14 cellular contexts compared by ENCODE assay signal in genomic region chr14:100386846-100387245, GRCh38. TPM values are rescaled to one million over a fixed set of nuclear protein-coding genes. Genes with fewer than 3 reads are reported as not detected.
DNase-seq lines count a peak whose midpoint lies in the region; ATAC-seq and TF ChIP-seq lines count a peak whose summit lies in the region.
"Had no signal": no experiment of that assay in that cellular context is flagged by ENCODE, and none has a peak within 500 bp of the region (broad histone marks: within the 10 kb centered on the region; RNA-seq: fewer than 3 reads in every experiment).

No MANE protein-coding gene starts in this region.

- no peaks in the 10 kb centered on the region for H3K27me3 ChIP-seq in DND-41 (ENCODE audit: insufficient read depth, low read length, poor library complexity)
- no peaks in the 10 kb centered on the region for H3K27me3 ChIP-seq in Panc1 (ENCODE audit: control insufficient read depth, insufficient read depth, low read length)
- H3K27me3 ChIP-seq: MG63 had no signal

- H2AFZ ChIP-seq in DND-41 (ENCODE audit: low read depth, low read length), result no peak overlapping the region

- no peaks in the 10 kb centered on the region for H4K20me1 ChIP-seq in DND-41 (ENCODE audit: insufficient read depth, low read length)

- no peaks in the 10 kb centered on the region for H3K27me3 Mint-ChIP-seq in chondrocyte (ENCODE audit: low read depth)
- peaks cover 3% of the 10 kb centered on the region for H3K27me3 Mint-ChIP-seq in nephron progenitor cell (ENCODE audit: low read depth, poor library complexity)
- H3K27me3 Mint-ChIP-seq: CD4-positive, CD25-positive, alpha-beta regulatory T cell had no signal

- H3K4me3 Mint-ChIP-seq in chondrocyte (ENCODE audit: unreplicated experiment), result no peak overlapping the region
- H3K4me3 Mint-ChIP-seq in nephron progenitor cell, result no peak overlapping the region
- H3K4me3 Mint-ChIP-seq: CD4-positive, CD25-positive, alpha-beta regulatory T cell had no signal

- H3K27ac Mint-ChIP-seq in chondrocyte (ENCODE audit: unreplicated experiment), result peak overlapping the region; percentile 88
- no peak overlapping the region for H3K27ac Mint-ChIP-seq in nephron progenitor cell
- H3K27ac Mint-ChIP-seq: CD4-positive, CD25-positive, alpha-beta regulatory T cell had no signal

- BruUV-seq in Panc1 (replicated peaks; lab: Mats Ljungman, UMichigan), result no TSS peak

- H3K4me3 ChIP-seq in DND-41 (ENCODE audit: low read depth in 1 of 2, low read length in 2 of 2) (no peak overlapping the region), Panc1 (ENCODE audit: low read depth in 2 of 2, low read length in 2 of 2) (no peak overlapping the region), retinal pigment epithelial cell (ENCODE audit: low read length) (peak overlapping the region; percentile 5)
- H3K4me3 ChIP-seq: MG63 had no signal

- H3K27ac ChIP-seq in DND-41 (ENCODE audit: low read length) (0 out of 2 replicates have a peak overlapping the region, but pooled peaks have one; percentile 13), Panc1 (ENCODE audit: low read length) (peak overlapping the region; percentile 86)

- peaks cover 83% of the 10 kb centered on the region for H3K4me1 Mint-ChIP-seq in chondrocyte (ENCODE audit: low read depth)
- peaks cover 81% of the 10 kb centered on the region for H3K4me1 Mint-ChIP-seq in nephron progenitor cell

- H3K36me3 ChIP-seq in DND-41 (ENCODE audit: insufficient read depth, low read length) (peaks cover 17% of the 10 kb centered on the region), Panc1 (ENCODE audit: control insufficient read depth, insufficient read depth, low read length) (no peaks in the 10 kb centered on the region)
- H3K36me3 ChIP-seq: MG63 had no signal

- no peak overlapping the region for H3K9ac ChIP-seq in DND-41 (ENCODE audit: low read depth, low read length)

- no peak overlapping the region for H3K4me2 ChIP-seq in DND-41 (ENCODE audit: insufficient read depth, low read length)

- POLR2A ChIA-PET in Panc1 (lab: Charles Lee), result no interaction called here

- H3K9me3 ChIP-seq in DND-41 (ENCODE audit: insufficient read depth, low read length, severe bottlenecking) (no peaks in the 10 kb centered on the region), Panc1 (ENCODE audit: control insufficient read depth, insufficient read depth, low read depth, low read length) (no peaks in the 10 kb centered on the region)
- H3K9me3 ChIP-seq: MG63 had no signal

- intact Hi-C loops in Panc1 (cut with micrococcal nuclease; ENCODE audit: unreplicated experiment), result loop anchor here (10.0 kb wide), 1 partner anchor 158 kb away; no protein-coding TSS in a partner anchor

- H3K4me1 ChIP-seq in DND-41 (ENCODE audit: insufficient read depth, low read length) (peaks cover 45% of the 10 kb centered on the region), Panc1 (ENCODE audit: control insufficient read depth, insufficient read depth, low read length) (peaks cover 61% of the 10 kb centered on the region)

- CTCF ChIA-PET in Panc1 (lab: Charles Lee), result interaction anchor here (0.6 to 1.1 kb wide), 3 partner anchors 21 to 1173 kb away, joined by 3 read pairs; no protein-coding TSS in a partner anchor

- in situ Hi-C loops in Panc1 (cut with HindIII; ENCODE audit: low pct_unique_long_range_greater_than_20kb, low sequenced_read_pairs), result no loop called here

- DNase-seq in DND-41 (no peak), Panc1 (ENCODE audit: low read depth, low spot score) (no peak), chondrocyte (ENCODE audit: low spot score) (no peak), retinal pigment epithelial cell (ENCODE audit: low read depth) (no peak), T-helper 2 cell (no peak), nephron progenitor cell (no peak)
- no peak for DNase-seq in effector CD4-positive, alpha-beta T cell
- DNase-seq: CD4-positive, CD25-positive, alpha-beta regulatory T cell; MG63; NCI-H1417; NCI-H1694 treated with DMSO at 0.1 percent for 48 hours; NCI-H446 treated with DMSO at 0.1 percent for 48 hours; NCI-H526 treated with DMSO at 0.1 percent for 48 hours; SHP77 had no signal

- H3K9me3 Mint-ChIP-seq in chondrocyte (ENCODE audit: low read depth) (no peaks in the 10 kb centered on the region), nephron progenitor cell (no peaks in the 10 kb centered on the region)
- H3K9me3 Mint-ChIP-seq: CD4-positive, CD25-positive, alpha-beta regulatory T cell had no signal

- peaks cover 4% of the 10 kb centered on the region for H3K36me3 Mint-ChIP-seq in chondrocyte (ENCODE audit: low read depth)
- H3K36me3 Mint-ChIP-seq in nephron progenitor cell (ENCODE audit: low read depth), result no peaks in the 10 kb centered on the region

- ATAC-seq in DND-41 (ENCODE audit: insufficient read depth, low read depth) (no peak), Panc1 (no peak)

- peaks cover 38% of the 10 kb centered on the region for H3K79me2 ChIP-seq in DND-41 (ENCODE audit: insufficient read depth, low read length)

- no peak for TF ChIP-seq CTCF in DND-41 (IDR thresholded peaks at IDR 0.05; ENCODE audit: borderline replicate concordance, extremely low read depth, low read length, poor library complexity, severe bottlenecking)
- no peak for TF ChIP-seq CTCF in Panc1 (IDR thresholded peaks at IDR 0.05)
- no peak for TF ChIP-seq CTCF in chondrocyte (IDR thresholded peaks at IDR 0.05)
- no peak for TF ChIP-seq CTCF in retinal pigment epithelial cell (conservative IDR thresholded peaks at IDR 0.05; ENCODE audit: low read depth, low read length)
- TF ChIP-seq CTCF in nephron progenitor cell (IDR thresholded peaks at IDR 0.05), result no peak

RNA-seq across cellular contexts. Expression of gene WDR25, which starts 10.6 kb away (rescaled TPM):
- 4.1 TPM for total RNA-seq in Panc1 (2021; ENCODE audit: unreplicated experiment)
- 8.6 TPM for polyA plus RNA-seq in Panc1 (2012; ENCODE audit: insufficient read length)
- 11.4 to 15.7 TPM (median 14.5 TPM) in 3 replicates for total RNA-seq in chondrocyte
